ENCODE assay signal across 17 cellular contexts in genomic region chr10:82358486-82359097, GRCh38.
DNase-seq lines count a peak whose midpoint lies in the region; ATAC-seq, FAIRE-seq and TF ChIP-seq lines count a peak whose summit lies in the region.
"Had no signal": no experiment of that assay in that cellular context is flagged by ENCODE, and none has a peak within 500 bp of the region (broad histone marks: within the 10 kb centered on the region; RNA-seq: fewer than 3 reads in every experiment).

No MANE protein-coding gene starts in this region.

- no peak overlapping the region for H2BK15ac ChIP-seq in IMR-90 (ENCODE audit: low read depth, low read length)

- H2AK9ac ChIP-seq in IMR-90 (replicated peaks; ENCODE audit: low read depth, low read length, poor library complexity): no peak overlapping the region

- H3K27me3 Mint-ChIP-seq in astrocyte (ENCODE audit: low read depth, unreplicated experiment): no peaks in the 10 kb centered on the region
- no peaks in the 10 kb centered on the region for H3K27me3 Mint-ChIP-seq in Caco-2 (ENCODE audit: insufficient read depth, unreplicated experiment)
- H3K27me3 Mint-ChIP-seq: activated CD8-positive, alpha-beta T cell treated with anti-CD3 and anti-CD28 coated beads for 36 hours; stimulated activated naive CD8-positive, alpha-beta T cell treated with anti-CD3 and anti-CD28 coated beads, Interleukin-15, amount 100 ng/mL, for 72 hours had no signal

- CTCF ChIA-PET in IMR-90 (lab: Yijun Ruan, JAX): interaction anchor here (0.6 kb wide), 1 partner anchor 506 kb away, joined by 3 read pairs; no protein-coding TSS in a partner anchor
- CTCF ChIA-PET in Caco-2 (lab: Charles Lee): no interaction called here

- H4K91ac ChIP-seq in IMR-90 (ENCODE audit: insufficient read depth, low read depth, low read length): no peak overlapping the region

- H3K56ac ChIP-seq in IMR-90 (ENCODE audit: extremely low read depth, insufficient read depth, low read length): no peak overlapping the region; the same call in 1 of the 2 replicates

- no TSS peak for BruUV-seq in IMR-90 (replicated peaks; lab: Mats Ljungman, UMichigan)
- no TSS peak for BruUV-seq in Caco-2 (replicated peaks; lab: Mats Ljungman, UMichigan)

- DNase-seq in IMR-90 (peak; percentile 6), astrocyte (ENCODE audit: low read depth) (peak; percentile 4), left ventricle myocardium inferior (peak; percentile 26), NCI-H1694 (lab: John Stamatoyannopoulos, UW) (no peak), Caco-2 (no peak)
- DNase-seq: activated CD8-positive, alpha-beta T cell treated with anti-CD3 and anti-CD28 coated beads for 36 hours; AML-193; kidney glomerular epithelial cell; stimulated activated naive CD8-positive, alpha-beta T cell treated with anti-CD3 and anti-CD28 coated beads, Interleukin-15, amount 100 ng/mL, for 72 hours; uterus had no signal

- no peak for TF ChIP-seq POLR2A in IMR-90 (IDR thresholded peaks at IDR 0.05; ENCODE audit: low read depth, low read length)

- POLR2A ChIA-PET in IMR-90 (lab: Charles Lee; ENCODE audit: unreplicated experiment): no interaction called here
- POLR2A ChIA-PET in Caco-2 (lab: Charles Lee): no interaction called here

- no peak overlapping the region for H3K4me3 Mint-ChIP-seq in astrocyte (ENCODE audit: unreplicated experiment)
- no peak overlapping the region for H3K4me3 Mint-ChIP-seq in Caco-2 (ENCODE audit: unreplicated experiment)
- H3K4me3 Mint-ChIP-seq: activated CD8-positive, alpha-beta T cell treated with anti-CD3 and anti-CD28 coated beads for 36 hours; activated T-helper 1 cell treated with anti-CD3 and anti-CD28 coated beads, Interleukin-12 subunit alpha, Interleukin-12 subunit beta, Interleukin-2, Interleukin-4 antibody, amounts not matched to agents 30 ng/mL and 10 ng/mL and 1 ng/mL, durations not matched to agents 14 hours and 24 hours and 36 hours; stimulated activated naive CD8-positive, alpha-beta T cell treated with anti-CD3 and anti-CD28 coated beads, Interleukin-15, amount 100 ng/mL, for 72 hours had no signal

- dilution Hi-C loops in IMR-90 (cut with HindIII; ENCODE audit: low sequenced_read_pairs, unreplicated experiment): no loop called here

- H3K23ac ChIP-seq in IMR-90 (ENCODE audit: low read depth, low read length): no peak overlapping the region

- H2AK5ac ChIP-seq in IMR-90 (ENCODE audit: low read depth, low read length): no peak overlapping the region

- H3K14ac ChIP-seq in IMR-90 (replicated peaks; ENCODE audit: low read depth, low read length): no peak overlapping the region

- H3K9me3 ChIP-seq in IMR-90 (ENCODE audit: control insufficient read depth, insufficient read depth, low read length) (peaks cover 7% of the 10 kb centered on the region; the same call in 1 of the 2 replicates), astrocyte (ENCODE audit: insufficient read depth, low read depth, low read length) (no peaks in the 10 kb centered on the region), left ventricle myocardium inferior (replicated peaks) (no peaks in the 10 kb centered on the region), Caco-2 (no peaks in the 10 kb centered on the region)
- H3K9me3 ChIP-seq: uterus had no signal

- in situ Hi-C loops in IMR-90 (cut with MboI; ENCODE audit: low sequenced_read_pairs): no loop called here

- no peaks in the 10 kb centered on the region for H3K27me3 ChIP-seq in IMR-90 (ENCODE audit: control insufficient read depth, insufficient read depth, low read length)
- no peaks in the 10 kb centered on the region for H3K27me3 ChIP-seq in astrocyte (ENCODE audit: insufficient read depth, low read length)
- no peaks in the 10 kb centered on the region for H3K27me3 ChIP-seq in left ventricle myocardium inferior (ENCODE audit: low read depth)
- no peaks in the 10 kb centered on the region for H3K27me3 ChIP-seq in rectal smooth muscle tissue (ENCODE audit: control insufficient read depth, insufficient read depth, low read length)
- no peaks in the 10 kb centered on the region for H3K27me3 ChIP-seq in Caco-2 (replicated peaks; ENCODE audit: control insufficient read depth, insufficient read depth, low read length)
- H3K27me3 ChIP-seq: uterus had no signal

- TF ChIP-seq CTCF in IMR-90 (conservative IDR thresholded peaks at IDR 0.05; ENCODE audit: low read depth, low read length) (no peak), astrocyte (IDR thresholded peaks at IDR 0.05; ENCODE audit: insufficient read depth, low read depth, low read length) (no peak), left ventricle myocardium inferior (IDR thresholded peaks at IDR 0.05; ENCODE audit: borderline replicate concordance) (no peak), Caco-2 (IDR thresholded peaks at IDR 0.05; ENCODE audit: insufficient read depth in 1 of 2, low read depth in 1 of 2, low read length in 1 of 2, severe bottlenecking in 1 of 2, unreplicated experiment in 1 of 2) (no peak)

- H3K79me2 ChIP-seq in astrocyte (ENCODE audit: insufficient read depth, low read length): no peaks in the 10 kb centered on the region

- H3K27ac ChIP-seq in IMR-90 (ENCODE audit: insufficient read depth, low read length): no peak overlapping the region
- no peak overlapping the region for H3K27ac ChIP-seq in astrocyte (ENCODE audit: low read depth, low read length)
- H3K27ac ChIP-seq in left ventricle myocardium inferior (replicated peaks): peak overlapping the region; percentile 30
- no peak overlapping the region for H3K27ac ChIP-seq in rectal smooth muscle tissue (ENCODE audit: low read depth, low read length)
- H3K27ac ChIP-seq: KMS-11, SK-N-MC, uterus had no signal

- H3K4me1 ChIP-seq in IMR-90 (ENCODE audit: control insufficient read depth, insufficient read depth, low read length) (no peaks in the 10 kb centered on the region), astrocyte (ENCODE audit: insufficient read depth, low read length) (no peaks in the 10 kb centered on the region), left ventricle myocardium inferior (peaks cover 15% of the 10 kb centered on the region), rectal smooth muscle tissue (ENCODE audit: control insufficient read depth, insufficient read depth, low read length) (no peaks in the 10 kb centered on the region), Caco-2 (no peaks in the 10 kb centered on the region)
- H3K4me1 ChIP-seq: uterus had no signal

- ATAC-seq in IMR-90 (ENCODE audit: low read depth): no peak
- ATAC-seq in activated CD4-positive, CD25-positive, alpha-beta regulatory T cell treated with anti-CD3 and anti-CD28 coated beads, Interleukin-2, amount 50 U/mL, for 24 hours: no peak
- no peak for ATAC-seq in GM19035 (IDR thresholded peaks at IDR 0.05; ENCODE audit: unreplicated experiment)
- ATAC-seq: activated CD8-positive, alpha-beta T cell treated with anti-CD3 and anti-CD28 coated beads for 36 hours; stimulated activated naive CD8-positive, alpha-beta T cell treated with anti-CD3 and anti-CD28 coated beads, Interleukin-15, amount 100 ng/mL, for 72 hours had no signal

- H3K4me1 Mint-ChIP-seq in astrocyte (ENCODE audit: low read depth, unreplicated experiment): no peaks in the 10 kb centered on the region
- H3K4me1 Mint-ChIP-seq in Caco-2 (ENCODE audit: low read depth, unreplicated experiment): no peaks in the 10 kb centered on the region
- H3K4me1 Mint-ChIP-seq: stimulated activated naive CD8-positive, alpha-beta T cell treated with anti-CD3 and anti-CD28 coated beads, Interleukin-15, amount 100 ng/mL, for 72 hours had no signal

- H3K9ac ChIP-seq in IMR-90 (ENCODE audit: low read depth, low read length) (no peak overlapping the region), astrocyte (ENCODE audit: low read length) (no peak overlapping the region), rectal smooth muscle tissue (ENCODE audit: low read length) (no peak overlapping the region)
- H3K9ac ChIP-seq: KMS-11 had no signal

- H4K5ac ChIP-seq in IMR-90 (ENCODE audit: low read depth, low read length): no peak overlapping the region

- no peaks in the 10 kb centered on the region for H3K79me1 ChIP-seq in IMR-90 (ENCODE audit: low read depth in 1 of 2, low read length in 2 of 2)

- H3K9me3 Mint-ChIP-seq in astrocyte (ENCODE audit: unreplicated experiment) (no peaks in the 10 kb centered on the region), Caco-2 (ENCODE audit: unreplicated experiment) (peaks cover 6% of the 10 kb centered on the region)

- H3K36me3 ChIP-seq in IMR-90 (ENCODE audit: control insufficient read depth, insufficient read depth, low read length) (no peaks in the 10 kb centered on the region), astrocyte (ENCODE audit: insufficient read depth, low read length) (no peaks in the 10 kb centered on the region), left ventricle myocardium inferior (no peaks in the 10 kb centered on the region), rectal smooth muscle tissue (ENCODE audit: control insufficient read depth, insufficient read depth, low read length) (no peaks in the 10 kb centered on the region), Caco-2 (ENCODE audit: control insufficient read depth, insufficient read depth, low read length) (no peaks in the 10 kb centered on the region)
- H3K36me3 ChIP-seq: uterus had no signal

- H4K8ac ChIP-seq in IMR-90 (ENCODE audit: low read depth in 2 of 2, low read length in 2 of 2): no peak overlapping the region

- peak overlapping the region; percentile 33 for H2AFZ ChIP-seq in IMR-90 (replicated peaks; ENCODE audit: low read length, poor library complexity)
- H2AFZ ChIP-seq in astrocyte (ENCODE audit: low read depth, low read length): peak overlapping the region; percentile 43

- H2BK20ac ChIP-seq in IMR-90 (ENCODE audit: low read depth, low read length): no peak overlapping the region

- 11% methylated on average over 6 of the region's 16 CpGs; no CpG with 5 or more reads in 1 of the 2 experiments for WGBS in IMR-90 (ENCODE audit: extremely low coverage in 2 of 2, insufficient read length in 1 of 2), 2 experiments

- H4K20me1 ChIP-seq in IMR-90 (ENCODE audit: insufficient read depth, low read length) (no peaks in the 10 kb centered on the region), astrocyte (ENCODE audit: insufficient read depth, low read length) (no peaks in the 10 kb centered on the region)

- H3K4me2 ChIP-seq in IMR-90 (ENCODE audit: low read depth, low read length) (no peak overlapping the region), astrocyte (ENCODE audit: low read length) (no peak overlapping the region)
- H3K4me2 ChIP-seq: KMS-11 had no signal

- H3K9me1 ChIP-seq in IMR-90 (ENCODE audit: insufficient read depth, low read length): no peaks in the 10 kb centered on the region

- intact Hi-C loops in IMR-90 (cut with micrococcal nuclease) (no loop called here), left ventricle myocardium inferior (cut with micrococcal nuclease) (no loop called here), Caco-2 (cut with micrococcal nuclease; ENCODE audit: unreplicated experiment) (no loop called here)

- no peak overlapping the region for H3K4ac ChIP-seq in IMR-90 (ENCODE audit: low read depth, low read length)

- H3K4me3 ChIP-seq in IMR-90 (ENCODE audit: insufficient read depth, low read depth, low read length): no peak overlapping the region
- no peak overlapping the region for H3K4me3 ChIP-seq in astrocyte (ENCODE audit: insufficient read depth, low read depth, low read length)
- peak overlapping the region; percentile 44 for H3K4me3 ChIP-seq in left ventricle myocardium inferior
- H3K4me3 ChIP-seq in rectal smooth muscle tissue (ENCODE audit: low read length): peak overlapping the region; percentile 47
- H3K4me3 ChIP-seq in Caco-2 (ENCODE audit: low read depth, low read length): no peak overlapping the region
- H3K4me3 ChIP-seq: SK-N-MC, uterus had no signal

- no peak overlapping the region for H2BK5ac ChIP-seq in IMR-90 (ENCODE audit: low read depth, low read length, poor library complexity, severe bottlenecking)

- H3K18ac ChIP-seq in IMR-90 (ENCODE audit: low read depth, low read length): no peak overlapping the region

- H2BK120ac ChIP-seq in IMR-90 (ENCODE audit: low read depth, low read length): no peak overlapping the region

- no peaks in the 10 kb centered on the region for H3K36me3 Mint-ChIP-seq in astrocyte (ENCODE audit: low read depth, unreplicated experiment)
- H3K36me3 Mint-ChIP-seq in Caco-2 (ENCODE audit: insufficient read depth, unreplicated experiment): peaks cover 4% of the 10 kb centered on the region

- no peak overlapping the region for H3K27ac Mint-ChIP-seq in astrocyte (ENCODE audit: unreplicated experiment)
- H3K27ac Mint-ChIP-seq in Caco-2 (ENCODE audit: unreplicated experiment): no peak overlapping the region
- H3K27ac Mint-ChIP-seq: activated CD8-positive, alpha-beta T cell treated with anti-CD3 and anti-CD28 coated beads for 36 hours; activated T-helper 1 cell treated with anti-CD3 and anti-CD28 coated beads, Interleukin-12 subunit alpha, Interleukin-12 subunit beta, Interleukin-2, Interleukin-4 antibody, amounts not matched to agents 30 ng/mL and 10 ng/mL and 1 ng/mL, durations not matched to agents 14 hours and 24 hours and 36 hours; stimulated activated naive CD8-positive, alpha-beta T cell treated with anti-CD3 and anti-CD28 coated beads, Interleukin-15, amount 100 ng/mL, for 72 hours had no signal

- FAIRE-seq in astrocyte (lab: Jason Lieb, UNC): peak; percentile 9
- FAIRE-seq: D721Med had no signal

- no peak for TF ChIP-seq RAD21 in IMR-90 (IDR thresholded peaks at IDR 0.05; ENCODE audit: low read length)

Comparison
In these comparisons a context has a peak if more than half of its experiments do, and no peak if none do; other contexts are left out.
1. DNase-seq: peak in IMR-90 (single experiment), astrocyte (single experiment) and left ventricle myocardium inferior (single experiment); none in NCI-H1694 (single experiment) and Caco-2 (0 of 2).
2. H3K4me3 ChIP-seq: peak in left ventricle myocardium inferior (single experiment) and rectal smooth muscle tissue (single experiment); none in IMR-90 (single experiment), astrocyte (single experiment) and Caco-2 (single experiment).